11 cellular contexts compared by ENCODE assay signal in the genomic region with DNA sequence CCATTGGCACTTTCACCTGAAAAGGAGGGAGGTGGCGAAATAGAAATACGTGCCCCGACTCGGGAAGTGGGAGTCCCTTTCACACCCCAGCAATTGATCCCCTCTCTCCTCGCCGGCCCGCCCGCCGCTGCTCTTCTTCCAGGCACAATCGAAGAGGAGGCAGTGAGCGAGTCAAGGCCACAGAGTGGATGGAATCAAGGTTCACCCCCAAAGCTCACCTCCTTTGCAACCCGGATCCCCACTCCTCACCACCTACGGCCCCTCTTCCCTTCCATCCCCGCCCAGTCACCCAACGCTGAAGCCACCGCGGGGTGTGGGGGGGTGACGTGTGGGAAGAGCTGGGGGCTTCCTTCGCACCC. TPM values are rescaled to one million over a fixed set of nuclear protein-coding genes. Genes with fewer than 3 reads are reported as not detected.
DNase-seq lines count a peak whose midpoint lies in the region; ATAC-seq and TF ChIP-seq lines count a peak whose summit lies in the region.
"Had no signal": no experiment of that assay in that cellular context is flagged by ENCODE, and none has a peak within 500 bp of the region (broad histone marks: within the 10 kb centered on the region; RNA-seq: fewer than 3 reads in every experiment).

No MANE protein-coding gene starts in this region.

- H3K36me3 Mint-ChIP-seq in central memory CD8-positive, alpha-beta T cell (ENCODE audit: insufficient read depth), result peaks cover 3% of the 10 kb centered on the region

- H3K27ac Mint-ChIP-seq in central memory CD8-positive, alpha-beta T cell (ENCODE audit: low read depth), result no peak overlapping the region

- TF ChIP-seq CTCF in AG04450 (IDR thresholded peaks at IDR 0.05; ENCODE audit: low read depth, low read length), result no peak

- H3K4me1 Mint-ChIP-seq in central memory CD8-positive, alpha-beta T cell, result peaks cover 6% of the 10 kb centered on the region

- no peaks in the 10 kb centered on the region for H3K9me3 Mint-ChIP-seq in central memory CD8-positive, alpha-beta T cell

- H3K36me3 ChIP-seq in H7 (replicated peaks; ENCODE audit: control insufficient read depth, insufficient read depth, low read length), result no peaks in the 10 kb centered on the region
- no peaks in the 10 kb centered on the region for H3K36me3 ChIP-seq in mesodermal cell (ENCODE audit: control insufficient read depth, insufficient read depth, low read length)
- H3K36me3 ChIP-seq: Peyer's patch had no signal

- WGBS in mesodermal cell (ENCODE audit: insufficient coverage in 2 of 2), 2 experiments, result 0 to 12% methylated on average over 6 to 7 of the region's 19 CpGs

- H3K27ac ChIP-seq in AG04450 (ENCODE audit: low read depth, low read length) (no peak overlapping the region), mesodermal cell (ENCODE audit: low read depth, low read length, severe bottlenecking) (no peak overlapping the region)
- H3K27ac ChIP-seq: Peyer's patch had no signal

- POLR2A ChIA-PET in AG04450 (lab: Yijun Ruan, JAX), result no interaction called here

- H3K9me3 ChIP-seq in AG04450 (ENCODE audit: control insufficient read depth, insufficient read depth, low read length) (peaks cover 2% of the 10 kb centered on the region; the same call in 1 of the 2 replicates), mesodermal cell (ENCODE audit: control insufficient read depth, low read length) (no peaks in the 10 kb centered on the region)
- H3K9me3 ChIP-seq: Caco-2, Peyer's patch had no signal

- CTCF ChIA-PET in AG04450 (lab: Charles Lee), result no interaction called here

- DNase-seq in AG04450 (ENCODE audit: low read depth, low spot score) (no peak), H7 (peak; percentile 30), GM19238 (ENCODE audit: insufficient read length, low spot score) (no peak), putamen (ENCODE audit: low spot score) (no peak), T1000 (lab: John Stamatoyannopoulos, UW) (no peak), epidermal melanocyte (ENCODE audit: insufficient read length, low spot score) (no peak)
- DNase-seq in central memory CD8-positive, alpha-beta T cell (ENCODE audit: low spot score in 2 of 2), result no peak
- DNase-seq: Caco-2 had no signal

- ATAC-seq in central memory CD8-positive, alpha-beta T cell (replicated peaks; ENCODE audit: extremely low read depth, poor library complexity, severe bottlenecking), result no peak

- H3K4me3 Mint-ChIP-seq in central memory CD8-positive, alpha-beta T cell, result peak overlapping the region; percentile 68

- H3K27me3 ChIP-seq in AG04450 (ENCODE audit: control insufficient read depth, insufficient read depth, low read length) (peaks cover 34% of the 10 kb centered on the region), H7 (ENCODE audit: control insufficient read depth, insufficient read depth, low read length) (peaks cover 28% of the 10 kb centered on the region)

- H3K4me3 ChIP-seq in AG04450 (ENCODE audit: low read depth, low read length) (peak overlapping the region; percentile 55; the same call in 1 of the 2 replicates), H7 (ENCODE audit: insufficient read depth, low read depth, low read length) (peak overlapping the region; percentile 77), mesodermal cell (ENCODE audit: extremely low read depth, insufficient read depth, low read length, poor library complexity, severe bottlenecking) (peak overlapping the region; percentile 57)

- H3K4me1 ChIP-seq in mesodermal cell (ENCODE audit: control insufficient read depth, insufficient read depth, low read length, poor library complexity, severe bottlenecking), result peaks cover 8% of the 10 kb centered on the region
- H3K4me1 ChIP-seq: Caco-2 had no signal

- peaks cover 92% of the 10 kb centered on the region for H3K27me3 Mint-ChIP-seq in central memory CD8-positive, alpha-beta T cell

RNA-seq across cellular contexts. Expression of a gene that starts 0.8 kb away (rescaled TPM):
- 0.06 and 0.07 TPM in 2 replicates for polyA plus RNA-seq in AG04450 (2011; rRNA removed)
- 0.13 TPM in 1 of 2 replicates, not detected in the other for polyA minus RNA-seq in AG04450 (2011; rRNA and poly(A)+ RNA removed)
- 0.41 and 0.45 TPM in 2 replicates for total RNA-seq in H7 (2014; rRNA removed; shearing (Covaris generic))
- 10.1 TPM for polyA plus RNA-seq in mesodermal cell (2013, experiment 1 of 2)
- polyA plus RNA-seq in mesodermal cell (2013, experiment 2 of 2), result 10.8 TPM
- total RNA-seq: Caco-2, Peyer's patch had no signal
- polyA plus RNA-seq: esophagus had no signal
